ENCODE assay signal across 1 cellular context in genomic region chr22:20545318-20545634, GRCh38.
TF ChIP-seq lines count a peak whose summit lies in the region.
"Not testable (repeated sequence)": the region's sequence is repeated elsewhere in the genome, so short reads cannot be mapped to it uniquely, and the experiment has no call there.

No MANE protein-coding gene starts in this region.

TF ChIP-seq in K562, 482 proteins besides CTCF, POLR2A, EP300 and RAD21:
- TF ChIP-seq HBP1 (CRISPR knock-in tag; IDR thresholded peaks at IDR 0.05) (peak; percentile 22; the same call in 1 of the 2 replicates), ZBTB26 (CRISPR knock-in tag; IDR thresholded peaks at IDR 0.05) (peak; percentile 17; the same call in 1 of the 2 replicates), ETV1 (tag; conservative IDR thresholded peaks at IDR 0.05; ENCODE audit: low read depth) (0 out of 2 replicates have a peak, but pooled peaks have one; percentile 16), USF1 (CRISPR knock-in tag; IDR thresholded peaks at IDR 0.05) (0 out of 2 replicates have a peak, but pooled peaks have one; percentile 17), ZNF707 (CRISPR knock-in tag; conservative IDR thresholded peaks at IDR 0.05) (0 out of 2 replicates have a peak, but pooled peaks have one; percentile 5), TEAD1 (CRISPR knock-in tag; IDR thresholded peaks at IDR 0.05) (0 out of 4 replicates have a peak, but pooled peaks of 1 of the 2 experiments have one; percentile 59), ZNF668 (CRISPR knock-in tag; IDR thresholded peaks at IDR 0.05) (0 out of 2 replicates have a peak, but pooled peaks have one; percentile 67), KDM5B (IDR thresholded peaks at IDR 0.05; ENCODE audit: insufficient replicate concordance, low read depth, low read length) (peak; percentile 22)
- TF ChIP-seq, protein P1, sequence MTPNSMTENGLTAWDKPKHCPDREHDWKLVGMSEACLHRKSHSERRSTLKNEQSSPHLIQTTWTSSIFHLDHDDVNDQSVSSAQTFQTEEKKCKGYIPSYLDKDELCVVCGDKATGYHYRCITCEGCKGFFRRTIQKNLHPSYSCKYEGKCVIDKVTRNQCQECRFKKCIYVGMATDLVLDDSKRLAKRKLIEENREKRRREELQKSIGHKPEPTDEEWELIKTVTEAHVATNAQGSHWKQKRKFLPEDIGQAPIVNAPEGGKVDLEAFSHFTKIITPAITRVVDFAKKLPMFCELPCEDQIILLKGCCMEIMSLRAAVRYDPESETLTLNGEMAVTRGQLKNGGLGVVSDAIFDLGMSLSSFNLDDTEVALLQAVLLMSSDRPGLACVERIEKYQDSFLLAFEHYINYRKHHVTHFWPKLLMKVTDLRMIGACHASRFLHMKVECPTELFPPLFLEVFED (CRISPR knock-in tag; conservative IDR thresholded peaks at IDR 0.05): 0 out of 2 replicates have a peak, but pooled peaks have one; percentile 54
- TF ChIP-seq, protein P2, sequence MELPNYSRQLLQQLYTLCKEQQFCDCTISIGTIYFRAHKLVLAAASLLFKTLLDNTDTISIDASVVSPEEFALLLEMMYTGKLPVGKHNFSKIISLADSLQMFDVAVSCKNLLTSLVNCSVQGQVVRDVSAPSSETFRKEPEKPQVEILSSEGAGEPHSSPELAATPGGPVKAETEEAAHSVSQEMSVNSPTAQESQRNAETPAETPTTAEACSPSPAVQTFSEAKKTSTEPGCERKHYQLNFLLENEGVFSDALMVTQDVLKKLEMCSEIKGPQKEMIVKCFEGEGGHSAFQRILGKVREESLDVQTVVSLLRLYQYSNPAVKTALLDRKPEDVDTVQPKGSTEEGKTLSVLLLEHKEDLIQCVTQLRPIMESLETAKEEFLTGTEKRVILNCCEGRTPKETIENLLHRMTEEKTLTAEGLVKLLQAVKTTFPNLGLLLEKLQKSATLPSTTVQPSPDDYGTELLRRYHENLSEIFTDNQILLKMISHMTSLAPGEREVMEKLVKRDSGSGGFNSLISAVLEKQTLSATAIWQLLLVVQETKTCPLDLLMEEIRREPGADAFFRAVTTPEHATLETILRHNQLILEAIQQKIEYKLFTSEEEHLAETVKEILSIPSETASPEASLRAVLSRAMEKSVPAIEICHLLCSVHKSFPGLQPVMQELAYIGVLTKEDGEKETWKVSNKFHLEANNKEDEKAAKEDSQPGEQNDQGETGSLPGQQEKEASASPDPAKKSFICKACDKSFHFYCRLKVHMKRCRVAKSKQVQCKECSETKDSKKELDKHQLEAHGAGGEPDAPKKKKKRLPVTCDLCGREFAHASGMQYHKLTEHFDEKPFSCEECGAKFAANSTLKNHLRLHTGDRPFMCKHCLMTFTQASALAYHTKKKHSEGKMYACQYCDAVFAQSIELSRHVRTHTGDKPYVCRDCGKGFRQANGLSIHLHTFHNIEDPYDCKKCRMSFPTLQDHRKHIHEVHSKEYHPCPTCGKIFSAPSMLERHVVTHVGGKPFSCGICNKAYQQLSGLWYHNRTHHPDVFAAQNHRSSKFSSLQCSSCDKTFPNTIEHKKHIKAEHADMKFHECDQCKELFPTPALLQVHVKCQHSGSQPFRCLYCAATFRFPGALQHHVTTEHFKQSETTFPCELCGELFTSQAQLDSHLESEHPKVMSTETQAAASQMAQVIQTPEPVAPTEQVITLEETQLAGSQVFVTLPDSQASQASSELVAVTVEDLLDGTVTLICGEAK (IDR thresholded peaks at IDR 0.05): not testable (repeated sequence)
- TF ChIP-seq, protein P2 (CRISPR knock-in tag; IDR thresholded peaks at IDR 0.05): peak; percentile 56; the same call in 1 of the 2 replicates
- TF ChIP-seq, protein P3, sequence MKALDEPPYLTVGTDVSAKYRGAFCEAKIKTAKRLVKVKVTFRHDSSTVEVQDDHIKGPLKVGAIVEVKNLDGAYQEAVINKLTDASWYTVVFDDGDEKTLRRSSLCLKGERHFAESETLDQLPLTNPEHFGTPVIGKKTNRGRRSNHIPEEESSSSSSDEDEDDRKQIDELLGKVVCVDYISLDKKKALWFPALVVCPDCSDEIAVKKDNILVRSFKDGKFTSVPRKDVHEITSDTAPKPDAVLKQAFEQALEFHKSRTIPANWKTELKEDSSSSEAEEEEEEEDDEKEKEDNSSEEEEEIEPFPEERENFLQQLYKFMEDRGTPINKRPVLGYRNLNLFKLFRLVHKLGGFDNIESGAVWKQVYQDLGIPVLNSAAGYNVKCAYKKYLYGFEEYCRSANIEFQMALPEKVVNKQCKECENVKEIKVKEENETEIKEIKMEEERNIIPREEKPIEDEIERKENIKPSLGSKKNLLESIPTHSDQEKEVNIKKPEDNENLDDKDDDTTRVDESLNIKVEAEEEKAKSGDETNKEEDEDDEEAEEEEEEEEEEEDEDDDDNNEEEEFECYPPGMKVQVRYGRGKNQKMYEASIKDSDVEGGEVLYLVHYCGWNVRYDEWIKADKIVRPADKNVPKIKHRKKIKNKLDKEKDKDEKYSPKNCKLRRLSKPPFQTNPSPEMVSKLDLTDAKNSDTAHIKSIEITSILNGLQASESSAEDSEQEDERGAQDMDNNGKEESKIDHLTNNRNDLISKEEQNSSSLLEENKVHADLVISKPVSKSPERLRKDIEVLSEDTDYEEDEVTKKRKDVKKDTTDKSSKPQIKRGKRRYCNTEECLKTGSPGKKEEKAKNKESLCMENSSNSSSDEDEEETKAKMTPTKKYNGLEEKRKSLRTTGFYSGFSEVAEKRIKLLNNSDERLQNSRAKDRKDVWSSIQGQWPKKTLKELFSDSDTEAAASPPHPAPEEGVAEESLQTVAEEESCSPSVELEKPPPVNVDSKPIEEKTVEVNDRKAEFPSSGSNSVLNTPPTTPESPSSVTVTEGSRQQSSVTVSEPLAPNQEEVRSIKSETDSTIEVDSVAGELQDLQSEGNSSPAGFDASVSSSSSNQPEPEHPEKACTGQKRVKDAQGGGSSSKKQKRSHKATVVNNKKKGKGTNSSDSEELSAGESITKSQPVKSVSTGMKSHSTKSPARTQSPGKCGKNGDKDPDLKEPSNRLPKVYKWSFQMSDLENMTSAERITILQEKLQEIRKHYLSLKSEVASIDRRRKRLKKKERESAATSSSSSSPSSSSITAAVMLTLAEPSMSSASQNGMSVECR (CRISPR knock-in tag; IDR thresholded peaks at IDR 0.05): peak; percentile 65; the same call in 1 of the 2 replicates
TF ChIP-seq in K562: peak in this region for 11; not testable (repeated sequence) for 471.
